In the genomic region with DNA sequence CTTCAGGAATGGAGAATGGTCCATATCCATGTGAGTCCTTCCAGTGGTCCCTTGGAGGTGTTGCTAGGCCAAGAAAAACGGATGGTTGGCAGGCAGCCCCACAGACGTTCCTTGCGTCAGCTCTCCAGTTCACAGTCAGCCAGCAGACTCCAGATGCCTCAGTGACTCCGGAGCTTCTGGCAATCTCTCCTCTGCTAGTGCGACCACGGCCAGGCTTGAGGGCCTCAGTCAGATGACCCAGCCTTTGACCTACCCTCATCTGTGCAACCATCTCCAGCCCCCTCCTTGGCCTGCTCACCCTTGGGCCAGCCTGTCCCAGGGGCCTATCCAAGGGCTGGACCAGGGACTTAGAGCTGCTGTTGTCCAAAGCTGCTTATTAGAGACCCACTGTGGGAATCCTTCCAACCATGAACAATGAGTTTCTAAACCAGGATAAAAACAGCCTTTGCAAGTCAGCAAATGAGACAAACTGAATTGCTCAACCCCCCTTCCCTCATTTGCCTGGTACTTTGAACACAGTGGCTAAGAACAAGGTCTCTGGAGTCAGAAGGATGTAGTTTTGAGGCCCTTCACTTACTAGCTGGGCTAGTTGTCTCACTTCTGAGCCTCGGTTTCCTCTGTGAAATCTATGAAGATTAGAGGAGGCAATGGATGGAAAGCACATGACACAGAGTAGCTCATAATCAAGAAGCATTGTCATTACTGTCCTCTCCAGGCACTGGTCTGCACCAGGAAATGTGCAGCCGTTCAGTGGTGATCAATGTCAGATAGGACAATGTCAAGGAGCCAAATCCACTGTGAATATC, we compare ENCODE assay signal across 10 cellular contexts. TPM values are rescaled to one million over a fixed set of nuclear protein-coding genes. Genes with fewer than 3 reads are reported as not detected.
DNase-seq lines count a peak whose midpoint lies in the region; ATAC-seq, FAIRE-seq and TF ChIP-seq lines count a peak whose summit lies in the region.
"Had no signal": no experiment of that assay in that cellular context is flagged by ENCODE, and none has a peak within 500 bp of the region (broad histone marks: within the 10 kb centered on the region; RNA-seq: fewer than 3 reads in every experiment).

No MANE protein-coding gene starts in this region.

- no peak for TF ChIP-seq POLR2A in GM12892 (IDR thresholded peaks at IDR 0.05; ENCODE audit: low read depth, low read length)

- intact Hi-C loops in kidney (cut with DNase I) = no loop called here
- intact Hi-C loops in sciatic nerve (cut with DNase I) = no loop called here

- TF ChIP-seq CTCF in cardiac fibroblast (IDR thresholded peaks at IDR 0.05; ENCODE audit: low read depth, low read length) = no peak
- TF ChIP-seq CTCF in kidney (IDR thresholded peaks at IDR 0.05; ENCODE audit: borderline replicate concordance, extremely low read depth, insufficient read depth) = no peak

- DNase-seq in GM03348 (ENCODE audit: low spot score) (peak; percentile 50), cardiac fibroblast (ENCODE audit: low read depth in 2 of 2) (peak; percentile 59 to 87), kidney (peak; percentile 93), sciatic nerve (ENCODE audit: low spot score) (peak; percentile 92), HCEC 1CT (no peak), NCI-H774 (lab: John Stamatoyannopoulos, UW) (no peak), retina (no peak), GM12892 (ENCODE audit: insufficient read length) (no peak)
- DNase-seq: T-cell had no signal

- no peaks in the 10 kb centered on the region for H3K9me3 ChIP-seq in kidney (ENCODE audit: control insufficient read depth in 1 of 2, low read length in 2 of 2)

- peak overlapping the region in 1 of 2 donors; percentile 73 for H3K27ac ChIP-seq in kidney (ENCODE audit: low read depth in 2 of 2, low read length in 2 of 2)

- peak; percentile 96 for ATAC-seq in sciatic nerve

- H3K36me3 ChIP-seq in kidney (ENCODE audit: control insufficient read depth in 1 of 2, insufficient read depth in 2 of 2, low read length in 2 of 2) = peaks cover 7 to 15% of the 10 kb centered on the region in 2 donors

- H3K9ac ChIP-seq in kidney (ENCODE audit: low read length in 2 of 2) = no peak overlapping the region

- FAIRE-seq in kidney (lab: Jason Lieb, UNC) (no peak), GM12892 (lab: Jason Lieb, UNC) (no peak)
- FAIRE-seq: H54 had no signal

- peaks cover 0 to 11% of the 10 kb centered on the region in 2 donors for H3K4me1 ChIP-seq in kidney (ENCODE audit: control insufficient read depth in 1 of 2, insufficient read depth in 1 of 2, low read depth in 1 of 2, low read length in 2 of 2)

- no peak overlapping the region for H3K4me3 ChIP-seq in cardiac fibroblast (replicated peaks in 1 of 2; ENCODE audit: low read depth in 2 of 2, low read length in 2 of 2)
- no peak overlapping the region for H3K4me3 ChIP-seq in kidney (ENCODE audit: low read length in 2 of 2)

RNA-seq across cellular contexts. Expression of gene ANP32A, which starts 44.8 kb away (rescaled TPM):
- 113 TPM for total RNA-seq in kidney
- polyA plus RNA-seq in kidney (ENCODE audit: insufficient read depth, low read depth, low replicate concordance) = 148 TPM
- 90.3 TPM for total RNA-seq in sciatic nerve
- polyA plus RNA-seq in GM12892 (2012; ENCODE audit: missing spikeins) = 261 TPM

Comparison
In these comparisons a context has a peak if more than half of its experiments do, and no peak if none do; other contexts are left out.
1. DNase-seq: peak in GM03348 (single experiment), cardiac fibroblast (2 of 2), kidney (single experiment) and sciatic nerve (single experiment); none in HCEC 1CT (single experiment), NCI-H774 (single experiment), retina (single experiment) and GM12892 (single experiment).